Comparison of ENCODE assay signal across 11 cellular contexts in genomic region chr15:56205061-56205876, GRCh38. TPM values are rescaled to one million over a fixed set of nuclear protein-coding genes. Genes with fewer than 3 reads are reported as not detected.
A peak's percentile ranks its signal among the peaks of the same experiment; 100 is the strongest.
DNase-seq lines count a peak whose midpoint lies in the region; ATAC-seq, FAIRE-seq and TF ChIP-seq lines count a peak whose summit lies in the region.
"Had no signal": no experiment of that assay in that cellular context is flagged by ENCODE, and none has a peak within 500 bp of the region (broad histone marks: within the 10 kb centered on the region; RNA-seq: fewer than 3 reads in every experiment).

No MANE protein-coding gene starts in this region.

- POLR2A ChIA-PET in CD8-positive, alpha-beta memory T cell (lab: Charles Lee): no interaction called here
- POLR2A ChIA-PET in GM12878 (lab: Charles Lee): no interaction called here

- RAD21 ChIA-PET in GM12878 (lab: Charles Lee; ENCODE audit: unreplicated experiment): interaction anchor here (0.6 kb wide), 1 partner anchor 1801 kb away, joined by 3 read pairs; no protein-coding TSS in a partner anchor

- H3K4me1 Mint-ChIP-seq in CD8-positive, alpha-beta memory T cell: peaks cover 69 to 90% (median 80%) of the 10 kb centered on the region in 3 donors

- TF ChIP-seq CTCF in GM12878 (IDR thresholded peaks at IDR 0.05 in 2 of 3, conservative IDR thresholded peaks at IDR 0.05 in 1 of 3; ENCODE audit: control insufficient read depth in 2 of 3, extremely low read depth in 1 of 3, insufficient read depth in 1 of 3, low read depth in 3 of 3, low read length in 3 of 3): no peak

- BruUV-seq in GM12878 (replicated peaks; lab: Mats Ljungman, UMichigan): TSS peak; percentile 4

- H3K36me3 Mint-ChIP-seq in CD8-positive, alpha-beta memory T cell: peaks cover 1 to 7% (median 2%) of the 10 kb centered on the region in 3 donors

- no peak for TF ChIP-seq EP300 in GM12878 (IDR thresholded peaks at IDR 0.05; ENCODE audit: borderline replicate concordance in 1 of 2, control insufficient read depth in 1 of 2, low read depth in 2 of 2, low read length in 2 of 2)

- no peak for TF ChIP-seq RAD21 in GM12878 (IDR thresholded peaks at IDR 0.05; ENCODE audit: insufficient read depth, low read depth, low read length)

- ATAC-seq in GM12878: peak; percentile 27
- no peak for ATAC-seq in HG02840 (IDR thresholded peaks at IDR 0.05; ENCODE audit: low FRiP score, unreplicated experiment)
- no peak for ATAC-seq in GM18870 (IDR thresholded peaks at IDR 0.05; ENCODE audit: unreplicated experiment)

- peaks cover 38% of the 10 kb centered on the region for H3K4me1 ChIP-seq in CD8-positive, alpha-beta memory T cell (ENCODE audit: insufficient read depth, low read length)
- H3K4me1 ChIP-seq in HUES6 (ENCODE audit: control insufficient read depth, insufficient read depth, low read length) (peaks cover 20% of the 10 kb centered on the region), GM12878 (ENCODE audit: control insufficient read depth, insufficient read depth, low read length) (peaks cover 28% of the 10 kb centered on the region), mesenchymal stem cell (ENCODE audit: control insufficient read depth, insufficient read depth, low read depth, low read length) (peaks cover 3% of the 10 kb centered on the region)
- H3K4me1 ChIP-seq: prostate gland had no signal

- no peaks in the 10 kb centered on the region for H3K9me3 ChIP-seq in CD8-positive, alpha-beta memory T cell (ENCODE audit: low read length)
- H3K9me3 ChIP-seq in HUES6 (ENCODE audit: control insufficient read depth, insufficient read depth, low read depth, low read length) (no peaks in the 10 kb centered on the region), GM12878 (replicated peaks; ENCODE audit: control insufficient read depth, insufficient read depth, low read length) (no peaks in the 10 kb centered on the region; the same call in 1 of the 3 replicates), mesenchymal stem cell (ENCODE audit: control insufficient read depth, low read length) (no peaks in the 10 kb centered on the region)
- H3K9me3 ChIP-seq: prostate gland, thoracic aorta had no signal

- H3K27ac Mint-ChIP-seq in CD8-positive, alpha-beta memory T cell: peak overlapping the region in 5 of 8 donors; percentile 3 to 83 (median 17)

- H2AFZ ChIP-seq in GM12878 (ENCODE audit: control insufficient read depth, low read depth, low read length) (no peak overlapping the region), mesenchymal stem cell (ENCODE audit: low read depth, low read length) (no peak overlapping the region)

- in situ Hi-C loops in GM12878 (cut with MboI): no loop called here

- H3K9ac ChIP-seq in HUES6 (ENCODE audit: low read length) (no peak overlapping the region), GM12878 (ENCODE audit: control insufficient read depth, insufficient read depth, low read length) (no peak overlapping the region), mesenchymal stem cell (ENCODE audit: low read length) (peak overlapping the region; percentile 87)

- FAIRE-seq in GM12878 (lab: Jason Lieb, UNC): no peak

- CTCF ChIA-PET in CD8-positive, alpha-beta memory T cell (lab: Charles Lee): interaction anchor here (1.1 kb wide), 1 partner anchor 40 kb away, joined by 3 read pairs; no protein-coding TSS in a partner anchor
- CTCF ChIA-PET in GM12878 (lab: Yijun Ruan, JAX): interaction anchor here (1.1 to 1.2 kb wide), 3 partner anchors 39 to 47 kb away, joined by 3 read pairs; no protein-coding TSS in a partner anchor

- no peak for TF ChIP-seq POLR2A in GM12878 (IDR thresholded peaks at IDR 0.05; ENCODE audit: low read depth, low read length)

- H2BK5ac ChIP-seq in mesenchymal stem cell (ENCODE audit: low read depth, low read length, poor library complexity, severe bottlenecking): no peak overlapping the region

- intact Hi-C loops in GM12878 (cut with micrococcal nuclease; ENCODE audit: unreplicated experiment): no loop called here
- intact Hi-C loops in head of caudate nucleus (cut with DNase I): no loop called here

- H2BK12ac ChIP-seq in mesenchymal stem cell (ENCODE audit: low read length in 2 of 2): no peak overlapping the region

- no peak overlapping the region for H4K91ac ChIP-seq in mesenchymal stem cell (ENCODE audit: low read length)

- H3K14ac ChIP-seq in mesenchymal stem cell (ENCODE audit: low read length in 2 of 2): no peak overlapping the region

- no peak overlapping the region for H3K18ac ChIP-seq in mesenchymal stem cell (ENCODE audit: low read depth in 1 of 2, low read length in 2 of 2)

- SMC1A ChIA-PET in GM12878 (lab: Charles Lee; ENCODE audit: uncharacterized antibody, unreplicated experiment): interaction anchor here (0.6 to 1.3 kb wide), 2 partner anchors 9 to 60 kb away, joined by 3 read pairs; no protein-coding TSS in a partner anchor

- no peak overlapping the region for H3K23ac ChIP-seq in mesenchymal stem cell (ENCODE audit: low read length in 2 of 2)

- peaks cover 0 to 3% (median under 1%) of the 10 kb centered on the region in 5 donors for H3K9me3 Mint-ChIP-seq in CD8-positive, alpha-beta memory T cell

- H4K20me1 ChIP-seq in GM12878 (ENCODE audit: control insufficient read depth, insufficient read depth): no peaks in the 10 kb centered on the region

- H2BK15ac ChIP-seq in mesenchymal stem cell (ENCODE audit: low read depth, poor library complexity, severe bottlenecking): no peak overlapping the region

- peak overlapping the region; percentile 58 for H3K4me2 ChIP-seq in GM12878 (ENCODE audit: control insufficient read depth, insufficient read depth)
- H3K4me2 ChIP-seq in mesenchymal stem cell (ENCODE audit: low read length, poor library complexity, severe bottlenecking): no peak overlapping the region

- no peaks in the 10 kb centered on the region for H3K27me3 Mint-ChIP-seq in CD8-positive, alpha-beta memory T cell

- H2BK120ac ChIP-seq in mesenchymal stem cell (ENCODE audit: low read depth, low read length): no peak overlapping the region

- no peak for DNase-seq in CD8-positive, alpha-beta memory T cell
- DNase-seq in GM12878 (ENCODE audit: low read depth, low spot score) (no peak), mesenchymal stem cell (peak; percentile 22), head of caudate nucleus (no peak), A172 (ENCODE audit: low spot score) (no peak)
- DNase-seq: NCI-H1048 had no signal

- no peak overlapping the region for H3K4me3 Mint-ChIP-seq in CD8-positive, alpha-beta memory T cell

- no peaks in the 10 kb centered on the region for H3K36me3 ChIP-seq in CD8-positive, alpha-beta memory T cell (ENCODE audit: insufficient read depth, low read length)
- H3K36me3 ChIP-seq in HUES6 (ENCODE audit: control insufficient read depth, insufficient read depth, low read length): peaks cover 4% of the 10 kb centered on the region; the same call in 1 of the 2 replicates
- peaks cover 0 to 3% of the 10 kb centered on the region in 2 experiments; a peak in 2 of 4 replicates for H3K36me3 ChIP-seq in GM12878 (ENCODE audit: control insufficient read depth in 2 of 2, insufficient read depth in 2 of 2, low read length in 1 of 2)
- peaks cover 0 to 7% of the 10 kb centered on the region in 2 experiments for H3K36me3 ChIP-seq in mesenchymal stem cell (ENCODE audit: control insufficient read depth in 1 of 2, insufficient read depth in 2 of 2, low read depth in 1 of 2, low read length in 2 of 2)
- H3K36me3 ChIP-seq: prostate gland, thoracic aorta had no signal

- H3K4ac ChIP-seq in mesenchymal stem cell (ENCODE audit: low read depth in 1 of 2, low read length in 2 of 2): no peak overlapping the region

- peaks cover 74% of the 10 kb centered on the region for H3K79me2 ChIP-seq in GM12878 (ENCODE audit: control insufficient read depth, insufficient read depth, low read length)

- H4K8ac ChIP-seq in mesenchymal stem cell (ENCODE audit: low read length): no peak overlapping the region

- no peak overlapping the region for H2AK5ac ChIP-seq in mesenchymal stem cell (ENCODE audit: low read length, severe bottlenecking)

- no peak overlapping the region for H3K27ac ChIP-seq in CD8-positive, alpha-beta memory T cell (ENCODE audit: low read depth, low read length)
- H3K27ac ChIP-seq in HUES6 (ENCODE audit: low read depth, low read length): peak overlapping the region; percentile 79
- H3K27ac ChIP-seq in GM12878 (ENCODE audit: control insufficient read depth, insufficient read depth): peak overlapping the region; percentile 43
- peak overlapping the region; percentile 50 for H3K27ac ChIP-seq in mesenchymal stem cell (ENCODE audit: low read length, poor library complexity, severe bottlenecking)
- H3K27ac ChIP-seq: prostate gland had no signal

- no peak overlapping the region for H3K4me3 ChIP-seq in CD8-positive, alpha-beta memory T cell (ENCODE audit: low read length)
- H3K4me3 ChIP-seq in HUES6 (ENCODE audit: low read depth, low read length): no peak overlapping the region
- peak overlapping the region; percentile 12; the same call in 1 of the 2 replicates for H3K4me3 ChIP-seq in GM12878
- peak overlapping the region in 1 of 2 experiments; percentile 4 for H3K4me3 ChIP-seq in mesenchymal stem cell (ENCODE audit: insufficient read depth in 1 of 2, low read depth in 1 of 2, low read length in 2 of 2)
- H3K4me3 ChIP-seq: prostate gland, thoracic aorta had no signal

- H3K27me3 ChIP-seq in CD8-positive, alpha-beta memory T cell (ENCODE audit: insufficient read depth, low read length, poor library complexity, severe bottlenecking): no peaks in the 10 kb centered on the region
- H3K27me3 ChIP-seq in HUES6 (ENCODE audit: control insufficient read depth, insufficient read depth, low read length): no peaks in the 10 kb centered on the region
- no peaks in the 10 kb centered on the region for H3K27me3 ChIP-seq in GM12878 (replicated peaks in 1 of 2; ENCODE audit: control insufficient read depth in 2 of 2, insufficient read depth in 2 of 2, low read length in 1 of 2)
- H3K27me3 ChIP-seq in mesenchymal stem cell (ENCODE audit: control insufficient read depth in 1 of 2, insufficient read depth in 1 of 2, low read length in 2 of 2): no peaks in the 10 kb centered on the region

- peaks cover 6% of the 10 kb centered on the region for H3K79me1 ChIP-seq in mesenchymal stem cell (replicated peaks; ENCODE audit: low read length, poor library complexity, severe bottlenecking)

RNA-seq across cellular contexts. Expression of gene RFX7, which starts 38.4 kb away (rescaled TPM):
- total RNA-seq in CD8-positive, alpha-beta memory T cell: 10 to 100 TPM; 30.3 to 35.2 TPM
- 3.5 TPM for polyA plus RNA-seq in CD8-positive, alpha-beta memory T cell
- 33.7 and 34.2 TPM in 2 replicates for total RNA-seq in GM12878 (2013; cell fraction: nucleolus; rRNA removed)
- total RNA-seq in GM12878 (2014; rRNA removed) (11.3 and 12.0 TPM in 2 replicates), GM12878 (2014; rRNA removed; fragmentation: Illumina TruSeq; extraction: Trizol) (10.6 and 11.2 TPM in 2 replicates), GM12878 (2021) (26.5 and 31.4 TPM in 2 replicates)
- 6.1 TPM for polyA plus RNA-seq in GM12878 (2011; ENCODE audit: low read depth)
- polyA plus RNA-seq in GM12878 (2011; rRNA removed) (11.0 and 13.0 TPM in 2 replicates), GM12878 (2014; fragmentation: Illumina TruSeq; extraction: Trizol) (24.6 and 27.0 TPM in 2 replicates), GM12878 (2014; fragmentation: Nextera tagmentation; extraction: Ambion mirVana) (1 to 10 TPM; 3.2 to 4.0 TPM), GM12878 (2014; rRNA removed) (10.1 and 11.8 TPM in 2 replicates), GM12878 (2016; fragmentation: Nextera tagmentation; extraction: Ambion mirVana) (1 to 10 TPM; 7.6 to 8.5 TPM)
- 10.1 and 13.2 TPM in 2 replicates for polyA plus RNA-seq in GM12878 (2011; cell fraction: cytosol; rRNA removed)
- polyA plus RNA-seq in GM12878 (2011; cell fraction: nucleus; rRNA removed): 15.2 and 15.7 TPM in 2 replicates
- polyA plus RNA-seq in GM12878 (2012): 6.4 and 8.5 TPM in 2 replicates
- polyA minus RNA-seq in GM12878 (2011; rRNA and poly(A)+ RNA removed): 37.4 and 45.0 TPM in 2 replicates
- polyA minus RNA-seq in GM12878 (2011; cell fraction: cytosol; rRNA and poly(A)+ RNA removed): 13.4 and 17.7 TPM in 2 replicates
- polyA minus RNA-seq in GM12878 (2011; cell fraction: nucleus; rRNA and poly(A)+ RNA removed): 8.0 and 11.8 TPM in 2 replicates
- 15.0 TPM for polyA plus RNA-seq in mesenchymal stem cell (2013, experiment 1 of 2)
- 14.7 TPM for polyA plus RNA-seq in mesenchymal stem cell (2013, experiment 2 of 2)
- total RNA-seq in A172 (2014; rRNA removed; shearing (Covaris generic)): 2.9 and 3.5 TPM in 2 replicates
